ENCODE assay signal across 34 cellular contexts in genomic region chr4:24164797-24165196, GRCh38.
"Had no signal": no experiment of that assay in that cellular context is flagged by ENCODE, and none has a peak within 500 bp of the region (broad histone marks: within the 10 kb centered on the region; RNA-seq: fewer than 3 reads in every experiment).

No MANE protein-coding gene starts in this region.

- H3K27ac ChIP-seq: adrenal gland, body of pancreas, brain microvascular endothelial cell, breast epithelium, VCaP had no signal

- H3K36me3 ChIP-seq: adrenal gland, brain microvascular endothelial cell, breast epithelium had no signal

- DNase-seq: activated B cell treated with CpG ODN at 0.5 μM for 24 hours; activated CD4-positive, alpha-beta memory T cell treated with anti-CD3 and anti-CD28 coated beads for 36 hours; activated CD4-positive, alpha-beta T cell treated with anti-CD3 and anti-CD28 coated beads for 4 hours; activated CD4-positive, alpha-beta T cell treated with anti-CD3 and anti-CD28 coated beads, Interleukin-2, amount 10 ng/mL, durations not matched to agents 24 days and 14 days; activated CD4-positive, alpha-beta T cell treated with anti-CD3 and anti-CD28 coated beads, Interleukin-2, amount 50 U/mL, for 1 hour; activated CD4-positive, alpha-beta T cell treated with anti-CD3 and anti-CD28 coated beads, Interleukin-2, amount 50 U/mL, for 4 hours; activated CD4-positive, CD25-positive, alpha-beta regulatory T cell treated with anti-CD3 and anti-CD28 coated beads, Interleukin-2, amount 50 U/mL, for 72 hours; activated CD8-positive, alpha-beta memory T cell treated with anti-CD3 and anti-CD28 coated beads, Interleukin-2, amount 50 U/mL, for 4 hours; activated CD8-positive, alpha-beta T cell treated with anti-CD3 and anti-CD28 coated beads for 36 hours; activated effector memory CD4-positive, alpha-beta T cell treated with anti-CD3 and anti-CD28 coated beads, Interleukin-2, amount 50 U/mL, for 16 hours; activated gamma-delta T cell treated with Interleukin-2 at 50 U/mL for 16 hours; activated naive CD4-positive, alpha-beta T cell; activated naive CD4-positive, alpha-beta T cell treated with anti-CD3 and anti-CD28 coated beads for 36 hours; activated naive CD4-positive, alpha-beta T cell treated with anti-CD3 and anti-CD28 coated beads, Interleukin-2, amount 50 U/mL, for 16 hours; activated naive CD8-positive, alpha-beta T cell treated with anti-CD3 and anti-CD28 coated beads for 36 hours; activated T-cell treated with anti-CD3 and anti-CD28 coated beads for 4 hours; activated T-cell treated with anti-CD3 and anti-CD28 coated beads, Interleukin-2, amount 50 U/mL, for 1 hour; activated T-cell treated with anti-CD3 and anti-CD28 coated beads, Interleukin-2, amount 50 U/mL, for 4 hours; activated T-cell treated with anti-CD3 and anti-CD28 coated beads, Interleukin-2, amount 50 U/mL, for 72 hours; adrenal gland; amniotic stem cell; aorta; body of pancreas; central memory CD4-positive, alpha-beta T cell; T-helper 2 cell; T-helper 9 cell had no signal

- H3K27me3 ChIP-seq: adrenal gland, body of pancreas, brain microvascular endothelial cell, breast epithelium had no signal

- ATAC-seq: activated CD8-positive, alpha-beta T cell treated with anti-CD3 and anti-CD28 coated beads for 36 hours; activated naive CD4-positive, alpha-beta T cell treated with anti-CD3 and anti-CD28 coated beads, Interleukin-2, amount 50 U/mL, for 72 hours; activated T-cell treated with anti-CD3 and anti-CD28 coated beads, Interleukin-2, amount 50 U/mL, for 4 hours; activated T-cell treated with anti-CD3 and anti-CD28 coated beads, Interleukin-2, amount 50 U/mL, for 72 hours; activated T-helper 17 cell treated with anti-CD3 and anti-CD28 coated beads, Interleukin-2, amount 50 U/mL, for 72 hours; body of pancreas had no signal

- H3K4me1 ChIP-seq: adrenal gland, body of pancreas, breast epithelium had no signal

- FAIRE-seq: astrocyte, colon, TTC549 had no signal

- H3K4me3 ChIP-seq: adrenal gland, body of pancreas, breast epithelium had no signal

- H3K9me3 ChIP-seq: adrenal gland, body of pancreas, breast epithelium had no signal
